Comparison of ENCODE assay signal across 8 cellular contexts in the genomic region with DNA sequence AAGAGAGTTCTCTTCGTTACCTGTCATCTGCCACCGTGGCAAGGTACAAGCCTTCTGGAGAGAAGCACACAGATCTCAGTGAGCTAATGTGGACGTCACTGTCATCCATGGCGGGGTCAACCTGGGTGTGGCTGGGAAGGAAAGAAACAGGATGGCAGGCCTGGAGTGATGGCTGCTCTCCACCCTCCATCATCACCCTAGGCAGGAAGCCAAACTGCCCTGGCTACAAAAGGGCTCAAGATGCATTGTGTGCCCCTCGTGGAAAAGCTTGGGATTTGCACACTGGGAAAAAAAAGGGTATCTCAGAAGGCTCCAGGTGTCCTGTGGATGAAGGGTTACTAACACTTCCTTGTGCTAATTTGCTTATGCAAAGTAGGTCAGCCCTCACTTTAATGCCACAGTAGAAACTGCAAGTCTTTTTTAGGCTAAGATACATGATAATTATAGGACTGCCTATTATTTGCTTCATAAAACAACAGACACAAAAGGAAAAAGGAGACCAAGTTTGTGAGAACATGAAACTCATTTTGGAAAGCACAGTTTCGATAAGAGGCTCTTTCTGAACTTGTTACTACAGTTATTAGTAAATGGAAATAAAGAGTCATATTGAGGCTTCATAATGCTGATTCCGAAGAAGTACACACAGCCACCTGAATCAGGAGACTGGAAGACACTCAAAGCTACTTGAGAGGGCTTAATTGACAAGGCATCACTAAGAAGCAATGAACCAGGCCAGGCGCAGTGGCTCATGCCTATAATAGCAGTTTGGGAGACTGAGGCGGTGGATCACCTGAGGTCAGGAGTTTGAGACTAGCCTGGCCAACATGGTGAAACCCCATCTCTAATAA. TPM values are rescaled to one million over a fixed set of nuclear protein-coding genes. Genes with fewer than 3 reads are reported as not detected.
A peak's percentile ranks its signal among the peaks of the same experiment; 100 is the strongest.
DNase-seq lines count a peak whose midpoint lies in the region; ATAC-seq, FAIRE-seq and TF ChIP-seq lines count a peak whose summit lies in the region.
"Had no signal": no experiment of that assay in that cellular context is flagged by ENCODE, and none has a peak within 500 bp of the region (broad histone marks: within the 10 kb centered on the region; RNA-seq: fewer than 3 reads in every experiment).

No MANE protein-coding gene starts in this region.

- no peaks in the 10 kb centered on the region for H3K9me3 Mint-ChIP-seq in activated B cell treated with CpG ODN at 0.5 μM for 24 hours
- H3K9me3 Mint-ChIP-seq: nephron had no signal

- H3K27ac Mint-ChIP-seq in activated B cell treated with CpG ODN at 0.5 μM for 24 hours = peak overlapping the region; percentile 46
- H3K27ac Mint-ChIP-seq: nephron had no signal

- POLR2A ChIA-PET in activated B cell treated with CpG ODN at 0.5 μM for 24 hours (lab: Charles Lee) = no interaction called here

- H3K4me1 Mint-ChIP-seq in activated B cell treated with CpG ODN at 0.5 μM for 24 hours = peaks cover 19% of the 10 kb centered on the region
- H3K4me1 Mint-ChIP-seq: nephron had no signal

- H3K4me3 Mint-ChIP-seq in activated B cell treated with CpG ODN at 0.5 μM for 24 hours = no peak overlapping the region
- H3K4me3 Mint-ChIP-seq: nephron had no signal

- FAIRE-seq in HTR-8/SVneo (lab: Jason Lieb, UNC) = no peak

- H3K36me3 Mint-ChIP-seq in activated B cell treated with CpG ODN at 0.5 μM for 24 hours (ENCODE audit: low read depth) = peaks cover 73% of the 10 kb centered on the region

- DNase-seq in GM03348 (ENCODE audit: low spot score) (peak; percentile 27), activated B cell treated with CpG ODN at 0.5 μM for 24 hours (no peak), left lobe of liver (ENCODE audit: low spot score) (no peak), HTR-8/SVneo (ENCODE audit: insufficient read length, low spot score) (no peak), SKM-1 treated with dmso at 0.1 percent for 144 hours (lab: John Stamatoyannopoulos, UW; ENCODE audit: unreplicated experiment) (no peak)

- H3K27me3 Mint-ChIP-seq in activated B cell treated with CpG ODN at 0.5 μM for 24 hours = no peaks in the 10 kb centered on the region

- peak; percentile 93 for ATAC-seq in GM19351 (IDR thresholded peaks at IDR 0.05; ENCODE audit: unreplicated experiment)
- peak; percentile 76 for ATAC-seq in HG03159 (IDR thresholded peaks at IDR 0.05; ENCODE audit: unreplicated experiment)
- peak; percentile 72 for ATAC-seq in activated B cell treated with CpG ODN at 0.5 μM for 24 hours (ENCODE audit: low read depth)
- ATAC-seq in left lobe of liver = peak; percentile 11

- CTCF ChIA-PET in activated B cell treated with CpG ODN at 0.5 μM for 24 hours (lab: Charles Lee) = interaction anchor here (1.8 kb wide), 1 partner anchor 161 kb away, joined by 6 read pairs; no protein-coding TSS in a partner anchor

- no peak for TF ChIP-seq CTCF in activated B cell treated with CpG ODN at 0.5 μM for 24 hours (IDR thresholded peaks at IDR 0.05)

- intact Hi-C loops in activated B cell treated with CpG ODN at 0.5 μM for 24 hours (cut with micrococcal nuclease) = loop anchor here (1.0 to 2.0 kb wide), 2 partner anchors 20 to 25 kb away; partner anchors contain the start of gene WSB2

RNA-seq across cellular contexts. Expression of gene RFC5, which starts 18.9 kb away (rescaled TPM):
- total RNA-seq in activated B cell treated with CpG ODN at 0.5 μM for 24 hours = 17.5 and 20.1 TPM in 2 replicates
- total RNA-seq in left lobe of liver = 8.6 TPM

RNA-seq across cellular contexts. Expression of gene WSB2, which starts 25.6 kb away (rescaled TPM):
- 28.4 and 29.2 TPM in 2 replicates for total RNA-seq in activated B cell treated with CpG ODN at 0.5 μM for 24 hours
- total RNA-seq in left lobe of liver = 51.4 TPM

Comparison
In these comparisons a context has a peak if more than half of its experiments do, and no peak if none do; other contexts are left out.
1. ATAC-seq: peak in every context shown above with its lines; median percentile 93 in GM19351; 76 in HG03159; 72 in activated B cell treated with CpG ODN at 0.5 μM for 24 hours; 11 in left lobe of liver.